ENCODE assay signal across 1 cellular context in the genomic region with DNA sequence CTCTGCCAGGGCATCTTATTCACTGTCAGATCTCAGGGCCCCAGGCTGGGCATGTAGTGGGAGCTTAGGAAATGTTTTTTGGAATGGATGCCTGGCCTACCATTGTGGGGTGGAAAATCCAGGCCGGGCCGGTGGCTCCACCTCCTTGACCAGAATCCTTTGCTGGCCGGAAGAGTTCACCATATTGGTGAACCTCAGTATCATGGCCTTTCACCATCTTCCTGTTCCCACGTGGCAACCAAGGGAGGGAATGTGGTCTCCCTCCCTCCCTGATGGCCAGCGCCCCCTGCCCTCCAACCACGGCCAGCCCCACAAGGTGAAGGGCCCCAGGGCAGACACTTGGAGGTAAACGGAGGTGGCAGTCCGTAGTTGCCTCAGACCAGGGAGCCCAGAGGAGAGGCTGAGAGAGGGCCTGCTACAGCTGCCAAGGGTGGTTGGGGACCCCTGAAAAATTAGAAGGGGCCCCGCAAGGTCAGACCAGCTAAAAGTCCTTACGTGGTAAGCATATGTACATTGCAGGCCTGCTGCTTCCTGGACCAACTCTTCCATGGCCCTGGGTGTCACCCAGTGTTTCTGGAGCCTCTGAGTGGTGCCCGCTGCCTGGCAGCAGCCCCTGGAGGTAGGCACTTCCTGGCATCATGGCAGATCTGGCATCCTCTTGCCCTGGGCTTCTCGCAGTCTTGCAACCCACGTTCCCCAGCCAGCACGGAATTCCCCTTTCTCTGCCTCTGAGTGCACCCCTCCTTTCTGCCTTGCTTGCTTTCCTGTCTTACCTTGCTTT.
TF ChIP-seq lines count a peak whose summit lies in the region.

No MANE protein-coding gene starts in this region.

TF ChIP-seq in H1, 55 proteins besides CTCF, POLR2A, EP300 and RAD21:
- TF ChIP-seq RXRA (IDR thresholded peaks at IDR 0.05; ENCODE audit: insufficient read depth, low read depth, low read length) (no peak), BRCA1 (IDR thresholded peaks at IDR 0.05; ENCODE audit: low read depth, low read length) (no peak), SP4 (IDR thresholded peaks at IDR 0.05; ENCODE audit: low read length) (no peak)
- TF ChIP-seq, protein P1, sequence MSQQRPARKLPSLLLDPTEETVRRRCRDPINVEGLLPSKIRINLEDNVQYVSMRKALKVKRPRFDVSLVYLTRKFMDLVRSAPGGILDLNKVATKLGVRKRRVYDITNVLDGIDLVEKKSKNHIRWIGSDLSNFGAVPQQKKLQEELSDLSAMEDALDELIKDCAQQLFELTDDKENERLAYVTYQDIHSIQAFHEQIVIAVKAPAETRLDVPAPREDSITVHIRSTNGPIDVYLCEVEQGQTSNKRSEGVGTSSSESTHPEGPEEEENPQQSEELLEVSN (IDR thresholded peaks at IDR 0.05), result peak; percentile 89
- TF ChIP-seq, protein P2, sequence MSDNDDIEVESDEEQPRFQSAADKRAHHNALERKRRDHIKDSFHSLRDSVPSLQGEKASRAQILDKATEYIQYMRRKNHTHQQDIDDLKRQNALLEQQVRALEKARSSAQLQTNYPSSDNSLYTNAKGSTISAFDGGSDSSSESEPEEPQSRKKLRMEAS (IDR thresholded peaks at IDR 0.05), result peak; percentile 80
